ENCODE assay signal across 1 cellular context in genomic region chr2:20447437-20448245, GRCh38.
TF ChIP-seq lines count a peak whose summit lies in the region.

No MANE protein-coding gene starts in this region.

TF ChIP-seq in HepG2, 621 proteins besides CTCF, POLR2A, EP300 and RAD21 (continued from another document and continues in another):
- TF ChIP-seq ATF2 (CRISPR knock-in tag; IDR thresholded peaks at IDR 0.05) (peak; percentile 37; the same call in 1 of the 2 replicates), PRMT3 (CRISPR knock-in tag; IDR thresholded peaks at IDR 0.05; ENCODE audit: borderline replicate concordance, low read depth) (peak; percentile 76; the same call in 1 of the 2 replicates), ZNF251 (CRISPR knock-in tag; IDR thresholded peaks at IDR 0.05) (no peak), SNRNP70 (IDR thresholded peaks at IDR 0.05; ENCODE audit: low read depth, low read length) (no peak), ZNF609 (CRISPR knock-in tag; IDR thresholded peaks at IDR 0.05; ENCODE audit: borderline replicate concordance) (peak; percentile 75), MED8 (CRISPR knock-in tag; IDR thresholded peaks at IDR 0.05; ENCODE audit: insufficient replicate concordance) (peak; percentile 32), RAD51 (IDR thresholded peaks at IDR 0.05; ENCODE audit: borderline replicate concordance) (no peak), CBX1 (IDR thresholded peaks at IDR 0.05; ENCODE audit: low read depth) (no peak), IKZF5 (CRISPR knock-in tag; IDR thresholded peaks at IDR 0.05) (no peak), SRSF4 (IDR thresholded peaks at IDR 0.05; ENCODE audit: low read depth, low read length, poor library complexity, severe bottlenecking) (peak; percentile 86), KDM3A (CRISPR knock-in tag; IDR thresholded peaks at IDR 0.05; ENCODE audit: low read depth) (peak; percentile 51; the same call in 1 of the 2 replicates), AKAP8 (CRISPR knock-in tag; IDR thresholded peaks at IDR 0.05) (peak; percentile 76), CHCHD3 (CRISPR knock-in tag; IDR thresholded peaks at IDR 0.05) (0 out of 2 replicates have a peak, but pooled peaks have one; percentile 88), ZNF318 (CRISPR knock-in tag; IDR thresholded peaks at IDR 0.05) (peak; percentile 84), NKX3-1 (CRISPR knock-in tag; IDR thresholded peaks at IDR 0.05) (peak; percentile 78), ZC3H13 (CRISPR knock-in tag; IDR thresholded peaks at IDR 0.05) (peak; percentile 100), MTERF4 (CRISPR knock-in tag; IDR thresholded peaks at IDR 0.05) (peak; percentile 75; the same call in 1 of the 2 replicates), CHD4 (IDR thresholded peaks at IDR 0.05; ENCODE audit: borderline replicate concordance, low read length) (no peak), ZFP91 (CRISPR knock-in tag; IDR thresholded peaks at IDR 0.05; ENCODE audit: borderline replicate concordance) (peak; percentile 73), ZNF773 (CRISPR knock-in tag; IDR thresholded peaks at IDR 0.05; ENCODE audit: borderline replicate concordance) (peak; percentile 89; the same call in 1 of the 2 replicates), ARID4A (CRISPR knock-in tag; IDR thresholded peaks at IDR 0.05; ENCODE audit: borderline replicate concordance) (peak; percentile 23; the same call in 1 of the 2 replicates), ZNF678 (CRISPR knock-in tag; IDR thresholded peaks at IDR 0.05) (peak; percentile 94), YEATS2 (CRISPR knock-in tag; IDR thresholded peaks at IDR 0.05; ENCODE audit: borderline replicate concordance) (no peak), HBP1 (CRISPR knock-in tag; IDR thresholded peaks at IDR 0.05; ENCODE audit: low read depth) (peak; percentile 65; the same call in 1 of the 2 replicates)
